Comparison of ENCODE assay signal across 9 cellular contexts in the genomic region with DNA sequence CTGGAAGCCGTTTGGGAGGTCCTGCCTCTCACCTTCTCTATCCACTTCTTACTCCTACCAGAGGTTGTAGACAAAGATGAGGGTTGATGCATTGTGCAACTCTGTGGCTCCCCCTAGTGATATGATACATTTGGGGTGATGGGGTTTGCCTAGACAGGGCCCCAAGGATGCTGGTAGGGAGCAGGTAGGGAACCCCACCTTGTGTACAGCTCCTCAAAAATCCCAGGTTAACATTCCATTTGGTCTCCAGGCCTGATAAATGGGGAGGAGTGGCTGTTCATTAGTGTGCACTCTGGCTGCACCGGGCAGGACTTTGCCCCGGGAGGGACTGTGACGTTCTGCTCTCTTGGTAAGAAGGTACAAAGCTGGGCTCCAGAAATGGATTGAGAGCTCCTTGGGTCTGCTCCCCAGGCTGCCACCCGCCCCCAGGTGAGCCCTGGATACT. TPM values are rescaled to one million over a fixed set of nuclear protein-coding genes. Genes with fewer than 3 reads are reported as not detected.
A peak's percentile ranks its signal among the peaks of the same experiment; 100 is the strongest.
DNase-seq lines count a peak whose midpoint lies in the region; ATAC-seq and TF ChIP-seq lines count a peak whose summit lies in the region.
"Had no signal": no experiment of that assay in that cellular context is flagged by ENCODE, and none has a peak within 500 bp of the region (broad histone marks: within the 10 kb centered on the region; RNA-seq: fewer than 3 reads in every experiment).

No MANE protein-coding gene starts in this region.

- H3K4me3 ChIP-seq in foreskin fibroblast (ENCODE audit: low read depth in 1 of 2, low read length in 2 of 2) (no peak overlapping the region), upper lobe of left lung (no peak overlapping the region)

- ATAC-seq in upper lobe of left lung (ENCODE audit: low FRiP score in 2 of 2) (peak; percentile 60 to 61), HG02973 (IDR thresholded peaks at IDR 0.05; ENCODE audit: unreplicated experiment) (no peak)

- WGBS in upper lobe of left lung, 2 donors, result 0 to 58% methylated on average over 1 to 5 of the region's 5 CpGs

- no peaks in the 10 kb centered on the region for H3K9me3 ChIP-seq in upper lobe of left lung

- H3K36me3 ChIP-seq in upper lobe of left lung, result no peaks in the 10 kb centered on the region

- TF ChIP-seq CTCF in foreskin fibroblast (IDR thresholded peaks at IDR 0.05; ENCODE audit: low read depth, low read length), result peak; percentile 22
- TF ChIP-seq CTCF in upper lobe of left lung (IDR thresholded peaks at IDR 0.05), result peak in 2 of 6 experiments; percentile 27 to 42

- no peak for TF ChIP-seq POLR2A in upper lobe of left lung (IDR thresholded peaks at IDR 0.05)

- H3K27ac ChIP-seq in upper lobe of left lung, result no peak overlapping the region

- TF ChIP-seq EP300 in upper lobe of left lung (IDR thresholded peaks at IDR 0.05), result no peak

- DNase-seq in stimulated activated CD4-positive, alpha-beta T cell treated with anti-CD3 and anti-CD28 coated beads, Interleukin-1b, Interleukin-23, amount 100 ng/mL, for 48 hours, result peak; percentile 38
- no peak for DNase-seq in stimulated activated CD4-positive, alpha-beta T cell treated with anti-CD3 and anti-CD28 coated beads, Interleukin-12 subunit alpha, Interleukin-12 subunit beta, amount 100 ng/mL, for 4 hours
- peak; percentile 34 for DNase-seq in SW480 (ENCODE audit: low spot score)
- no peak for DNase-seq in foreskin fibroblast
- no peak for DNase-seq in upper lobe of left lung
- no peak for DNase-seq in AG08396 (ENCODE audit: low spot score)
- no peak for DNase-seq in NCI-H2107 (lab: John Stamatoyannopoulos, UW)

- no peaks in the 10 kb centered on the region for H3K27me3 ChIP-seq in upper lobe of left lung

- H3K4me1 ChIP-seq in upper lobe of left lung, result peaks cover 0 to 11% (median 0%) of the 10 kb centered on the region in 4 donors

RNA-seq across cellular contexts. Expression of gene SIGLEC8, which starts 19.2 kb away (rescaled TPM):
- total RNA-seq in upper lobe of left lung, result 1 to 10 TPM in 3 of 6 donors, under 1 TPM in 3; 0.78 to 4.2 (median 1.8) TPM
- total RNA-seq: activated CD8-positive, alpha-beta memory T cell treated with anti-CD3 and anti-CD28 coated beads for 36 hours had no signal

RNA-seq across cellular contexts. Expression of gene SIGLEC10, which starts 21.6 kb away (rescaled TPM):
- total RNA-seq in upper lobe of left lung, result 10 to 100 TPM; 13.2 to 76.5 (median 16.9) TPM

RNA-seq across cellular contexts. Expression of gene CEACAM18, which starts 39.3 kb away (rescaled TPM):
- not detected for total RNA-seq in upper lobe of left lung
- total RNA-seq: activated CD8-positive, alpha-beta memory T cell treated with anti-CD3 and anti-CD28 coated beads for 36 hours had no signal

RNA-seq across cellular contexts. Expression of gene C19orf84, which starts 48.7 kb away (rescaled TPM):
- total RNA-seq in upper lobe of left lung, result 1 to 10 TPM in 1 of 6 donors, under 1 TPM in 2, not detected in 3; 0.34 to 2.0 (median 0.40) TPM

RNA-seq across cellular contexts. Expression of gene LIM2, which starts 51.3 kb away (rescaled TPM):
- under 1 TPM in 1 of 6 donors, not detected in 5; 0.29 TPM for total RNA-seq in upper lobe of left lung

Comparison
In these comparisons a context has a peak if more than half of its experiments do, and no peak if none do; other contexts are left out.
1. DNase-seq: peak in stimulated activated CD4-positive, alpha-beta T cell treated with anti-CD3 and anti-CD28 coated beads, Interleukin-1b, Interleukin-23, amount 100 ng/mL, for 48 hours (single experiment) and SW480 (single experiment); none in stimulated activated CD4-positive, alpha-beta T cell treated with anti-CD3 and anti-CD28 coated beads, Interleukin-12 subunit alpha, Interleukin-12 subunit beta, amount 100 ng/mL, for 4 hours (single experiment), foreskin fibroblast (0 of 2), upper lobe of left lung (0 of 2), AG08396 (single experiment) and NCI-H2107 (single experiment).